ENCODE assay signal across 24 cellular contexts in genomic region chr20:37185681-37186080, GRCh38. TPM values are rescaled to one million over a fixed set of nuclear protein-coding genes. Genes with fewer than 3 reads are reported as not detected.
A peak's percentile ranks its signal among the peaks of the same experiment; 100 is the strongest.
DNase-seq lines count a peak whose midpoint lies in the region; ATAC-seq, FAIRE-seq and TF ChIP-seq lines count a peak whose summit lies in the region.
"Had no signal": no experiment of that assay in that cellular context is flagged by ENCODE, and none has a peak within 500 bp of the region (broad histone marks: within the 10 kb centered on the region; RNA-seq: fewer than 3 reads in every experiment).

No MANE protein-coding gene starts in this region.

- no peak overlapping the region for H3K4me2 ChIP-seq in HepG2 (ENCODE audit: low read depth, low read length)

- H3K4me1 ChIP-seq in right cardiac atrium (ENCODE audit: control insufficient read depth, insufficient read depth, low read length): peaks cover 2% of the 10 kb centered on the region
- H3K4me1 ChIP-seq in HepG2 (ENCODE audit: insufficient read depth, low read length): peaks cover 43% of the 10 kb centered on the region

- H3K9ac ChIP-seq in HepG2 (ENCODE audit: insufficient read depth, low read depth, low read length): no peak overlapping the region

- no TSS peak for BruUV-seq in HepG2 (replicated peaks; lab: Mats Ljungman, UMichigan)

- H3K27me3 ChIP-seq in right cardiac atrium (ENCODE audit: control insufficient read depth, insufficient read depth): no peaks in the 10 kb centered on the region
- no peaks in the 10 kb centered on the region for H3K27me3 ChIP-seq in HepG2 (ENCODE audit: control insufficient read depth in 1 of 2, insufficient read depth in 2 of 2, low read length in 2 of 2)
- H3K27me3 ChIP-seq: testis, vagina had no signal

- peaks cover 93% of the 10 kb centered on the region for H3K79me2 ChIP-seq in HepG2 (ENCODE audit: insufficient read depth, low read length)

- no peak for FAIRE-seq in HepG2 (lab: Jason Lieb, UNC)

- WGBS in right cardiac atrium: 94% methylated on average over 5 of the region's 5 CpGs
- 97% methylated on average over 5 of the region's 5 CpGs for WGBS in HepG2 (ENCODE audit: low lambda C conversion rate)

- H3K36me3 Mint-ChIP-seq in T-cell: peaks cover 39% of the 10 kb centered on the region
- H3K36me3 Mint-ChIP-seq: IgD-negative memory B cell had no signal

- peak overlapping the region; percentile 16 to 43 for H3K27ac Mint-ChIP-seq in T-cell
- H3K27ac Mint-ChIP-seq: stimulated activated naive B cell treated with anti-CD40 and anti-IgM and Interleukin-4, amounts not matched to agents 10 μg/mL and 1 μg/mL and 100 μg/mL, for 72 hours had no signal

- CTCF ChIA-PET in T-cell (lab: Charles Lee): no interaction called here
- CTCF ChIA-PET in HepG2 (lab: Yijun Ruan, JAX; ENCODE audit: low intra/inter-chr PET ratio, low total read pairs): no interaction called here

- H3K4me3 ChIP-seq in right cardiac atrium (ENCODE audit: low read length): no peak overlapping the region
- no peak overlapping the region for H3K4me3 ChIP-seq in HepG2 (replicated peaks in 1 of 3; ENCODE audit: insufficient read depth in 1 of 3, low read depth in 2 of 3, low read length in 3 of 3)
- H3K4me3 ChIP-seq: lung, testis, vagina had no signal

- POLR2A ChIA-PET in T-cell (lab: Charles Lee): no interaction called here
- POLR2A ChIA-PET in HepG2 (lab: Yijun Ruan, JAX): interaction anchor here (1.4 kb wide), 1 partner anchor 10 kb away, joined by 4 read pairs; no protein-coding TSS in a partner anchor

- ATAC-seq in right cardiac atrium (peak in 1 of 2 donors; percentile 14), T-cell (replicated peaks in 1 of 4) (no peak), HepG2 (no peak), HG03045 (IDR thresholded peaks at IDR 0.05; ENCODE audit: unreplicated experiment) (no peak)
- ATAC-seq: activated T-cell treated with anti-CD3 and anti-CD28 coated beads, Interleukin-2, amount 50 U/mL, for 4 hours; stimulated activated naive B cell treated with anti-CD40 and anti-IgM and Interleukin-4, amounts not matched to agents 10 μg/mL and 1 μg/mL and 100 μg/mL, for 72 hours had no signal

- H3K4me3 Mint-ChIP-seq in T-cell: no peak overlapping the region
- H3K4me3 Mint-ChIP-seq: activated T-cell treated with anti-CD3 and anti-CD28 coated beads, Interleukin-2, amount 50 U/mL, for 4 hours; stimulated activated naive B cell treated with anti-CD40 and anti-IgM and Interleukin-4, amounts not matched to agents 10 μg/mL and 1 μg/mL and 100 μg/mL, for 72 hours had no signal

- peaks cover 70 to 75% (median 74%) of the 10 kb centered on the region in 3 donors for H3K4me1 Mint-ChIP-seq in T-cell

- H3K36me3 ChIP-seq in HepG2 (replicated peaks in 1 of 2; ENCODE audit: control insufficient read depth in 1 of 2, insufficient read depth in 2 of 2, low read length in 2 of 2): peaks cover 38 to 73% of the 10 kb centered on the region in 2 experiments

- TF ChIP-seq EP300 in HepG2 (IDR thresholded peaks at IDR 0.05; ENCODE audit: low read depth in 2 of 2, low read length in 2 of 2) (no peak), HepG2 (CRISPR knock-in tag; IDR thresholded peaks at IDR 0.05; ENCODE audit: borderline replicate concordance) (no peak)

- H3K27me3 Mint-ChIP-seq in T-cell: no peaks in the 10 kb centered on the region
- H3K27me3 Mint-ChIP-seq: CD4-positive, alpha-beta memory T cell; IgD-negative memory B cell; stimulated activated naive B cell treated with anti-CD40 and anti-IgM and Interleukin-4, amounts not matched to agents 10 μg/mL and 1 μg/mL and 100 μg/mL, for 72 hours had no signal

- H2AFZ ChIP-seq in HepG2 (ENCODE audit: low read length): no peak overlapping the region

- peak overlapping the region; percentile 10 for H3K27ac ChIP-seq in right cardiac atrium (ENCODE audit: low read length)
- no peak overlapping the region for H3K27ac ChIP-seq in HepG2 (ENCODE audit: extremely low read length, insufficient read depth, low read length)
- H3K27ac ChIP-seq: testis, vagina, WERI-Rb-1 had no signal

- DNase-seq in right cardiac atrium (peak in 1 of 3 donors; percentile 49), cardiac septum (ENCODE audit: low spot score) (no peak), T-cell (no peak), HepG2 (ENCODE audit: low spot score) (no peak), 8988T (no peak)
- DNase-seq in central memory CD4-positive, alpha-beta T cell: no peak
- DNase-seq: activated CD4-positive, alpha-beta T cell treated with anti-CD3 and anti-CD28 coated beads, Interleukin-2, amount 50 U/mL, for 4 hours; activated naive CD4-positive, alpha-beta T cell treated with Interleukin-2 at 50 U/mL for 16 hours; activated T-cell treated with anti-CD3 and anti-CD28 coated beads, Interleukin-2, amount 50 U/mL, for 4 hours; amniotic stem cell; CD4-positive, alpha-beta memory T cell; dermis blood vessel endothelial cell; NCI-H1105 treated with DMSO at 0.1 percent for 48 hours; NCI-H2081; NCI-H446 treated with DMSO at 0.1 percent for 48 hours; occipital lobe; stimulated activated CD4-positive, alpha-beta T cell treated with anti-CD3 and anti-CD28 coated beads, Interleukin-2, amount 100 ng/mL, for 48 hours; stimulated activated naive B cell treated with anti-CD40 and anti-IgM and Interleukin-4, amounts not matched to agents 10 μg/mL and 1 μg/mL and 100 μg/mL, for 72 hours; testis; WERI-Rb-1 had no signal

- in situ Hi-C loops in HepG2 (cut with HindIII; ENCODE audit: extremely low pct_ligation_motif_present, low pct_unique_long_range_greater_than_20kb): no loop called here

- intact Hi-C loops in right cardiac atrium (cut with DNase I) (no loop called here), cardiac septum (cut with DNase I) (no loop called here), HepG2 (cut with micrococcal nuclease; ENCODE audit: unreplicated experiment) (no loop called here)

- no peak for TF ChIP-seq POLR2A in HepG2 (IDR thresholded peaks at IDR 0.05; ENCODE audit: insufficient read depth in 1 of 2, low read depth in 2 of 2, low read length in 2 of 2)

- peaks cover 46% of the 10 kb centered on the region for H4K20me1 ChIP-seq in HepG2 (ENCODE audit: insufficient read depth, low read length)

- no peak for TF ChIP-seq RAD21 in HepG2 (CRISPR knock-in tag; IDR thresholded peaks at IDR 0.05)

- H3K9me3 ChIP-seq in right cardiac atrium (ENCODE audit: control insufficient read depth, low read length) (no peaks in the 10 kb centered on the region), HepG2 (ENCODE audit: low read length) (no peaks in the 10 kb centered on the region)
- H3K9me3 ChIP-seq: testis, vagina had no signal

- no peaks in the 10 kb centered on the region for H3K9me3 Mint-ChIP-seq in T-cell
- H3K9me3 Mint-ChIP-seq: activated T-cell treated with anti-CD3 and anti-CD28 coated beads, Interleukin-2, amount 50 U/mL, for 4 hours; CD4-positive, alpha-beta memory T cell; IgD-negative memory B cell; stimulated activated naive B cell treated with anti-CD40 and anti-IgM and Interleukin-4, amounts not matched to agents 10 μg/mL and 1 μg/mL and 100 μg/mL, for 72 hours had no signal

- TF ChIP-seq CTCF in HepG2 (CRISPR knock-in tag; IDR thresholded peaks at IDR 0.05): no peak

RNA-seq across cellular contexts. Expression of gene MROH8, which starts 6.3 kb away (rescaled TPM):
- total RNA-seq in right cardiac atrium (1 to 10 TPM; 5.4 to 8.4 (median 6.6) TPM), cardiac septum (3.8 TPM), T-cell (1 to 10 TPM in 4 of 5 donors, under 1 TPM in 1; 0.70 to 2.5 (median 1.5) TPM), HepG2 (2016; rRNA removed; fragmentation: Illumina TruSeq; extraction: Trizol) (5.5 and 6.1 TPM in 2 replicates)
- polyA plus RNA-seq in right cardiac atrium (3.8 TPM), HepG2 (2011; rRNA removed) (2.6 and 3.1 TPM in 2 replicates)
- total RNA-seq in HepG2 (2016; cell fraction: cytosol; rRNA removed; fragmentation: Illumina TruSeq; extraction: Trizol; ENCODE audit: low read depth): 3.0 TPM in 2 replicates
- 5.5 TPM in 2 replicates for total RNA-seq in HepG2 (2016; cell fraction: insoluble cytoplasmic fraction; rRNA removed; fragmentation: Illumina TruSeq; extraction: Trizol)
- total RNA-seq in HepG2 (2016; cell fraction: membrane; rRNA removed; fragmentation: Illumina TruSeq; extraction: Trizol): 3.6 and 4.2 TPM in 2 replicates
- 5.8 and 6.6 TPM in 2 replicates for total RNA-seq in HepG2 (2016; cell fraction: nucleus; rRNA removed; fragmentation: Illumina TruSeq; extraction: Trizol)
- 2.7 and 3.2 TPM in 2 replicates for polyA plus RNA-seq in HepG2 (2011; cell fraction: cytosol; rRNA removed)
- polyA plus RNA-seq in HepG2 (2011; cell fraction: nucleus; rRNA removed): 4.4 and 5.1 TPM in 2 replicates
- polyA plus RNA-seq in HepG2 (2012): 4.1 and 4.8 TPM in 2 replicates
- 1.9 and 2.2 TPM in 2 replicates for polyA plus RNA-seq in HepG2 (2016; cell fraction: cytosol; fragmentation: Illumina TruSeq; extraction: Trizol; ENCODE audit: low read depth)
- polyA plus RNA-seq in HepG2 (2016; cell fraction: insoluble cytoplasmic fraction; fragmentation: Illumina TruSeq; extraction: Trizol; ENCODE audit: low read depth): 5.6 and 6.7 TPM in 2 replicates
- 3.7 and 4.5 TPM in 2 replicates for polyA plus RNA-seq in HepG2 (2016; cell fraction: membrane; fragmentation: Illumina TruSeq; extraction: Trizol; ENCODE audit: low read depth)
- 5.9 and 6.7 TPM in 2 replicates for polyA plus RNA-seq in HepG2 (2016; cell fraction: nucleus; fragmentation: Illumina TruSeq; extraction: Trizol; ENCODE audit: insufficient read depth, low read depth)
- 0.77 and 2.5 TPM in 2 replicates for polyA minus RNA-seq in HepG2 (2011; rRNA and poly(A)+ RNA removed; ENCODE audit: low replicate concordance)
- polyA minus RNA-seq in HepG2 (2011; cell fraction: cytosol; rRNA and poly(A)+ RNA removed): 0.62 and 1.6 TPM in 2 replicates
- polyA minus RNA-seq in HepG2 (2011; cell fraction: nucleus; rRNA and poly(A)+ RNA removed): 7.2 and 10.6 TPM in 2 replicates

RNA-seq across cellular contexts. Expression of gene RPN2, which starts 6.6 kb away (rescaled TPM):
- total RNA-seq in right cardiac atrium: 100 to 1,000 TPM in 3 of 4 donors, 10 to 100 TPM in 1; 82.7 to 119 (median 113) TPM
- 72.1 TPM for polyA plus RNA-seq in right cardiac atrium
- total RNA-seq in cardiac septum: 94.9 TPM
- total RNA-seq in T-cell: 100 to 1,000 TPM in 4 of 5 donors, 10 to 100 TPM in 1; 88.8 to 130 (median 121) TPM
- 284 and 587 TPM in 2 replicates for total RNA-seq in HepG2 (2016; rRNA removed; fragmentation: Illumina TruSeq; extraction: Trizol)
- 65.3 and 71.8 TPM in 2 replicates for total RNA-seq in HepG2 (2016; cell fraction: cytosol; rRNA removed; fragmentation: Illumina TruSeq; extraction: Trizol; ENCODE audit: low read depth)
- total RNA-seq in HepG2 (2016; cell fraction: insoluble cytoplasmic fraction; rRNA removed; fragmentation: Illumina TruSeq; extraction: Trizol): 271 and 578 TPM in 2 replicates
- total RNA-seq in HepG2 (2016; cell fraction: membrane; rRNA removed; fragmentation: Illumina TruSeq; extraction: Trizol): 95.8 and 99.1 TPM in 2 replicates
- 514 and 600 TPM in 2 replicates for total RNA-seq in HepG2 (2016; cell fraction: nucleus; rRNA removed; fragmentation: Illumina TruSeq; extraction: Trizol)
- polyA plus RNA-seq in HepG2 (2011; rRNA removed): 1,560 and 1,818 TPM in 2 replicates
- 1,385 TPM in 2 replicates for polyA plus RNA-seq in HepG2 (2011; cell fraction: cytosol; rRNA removed)
- polyA plus RNA-seq in HepG2 (2011; cell fraction: nucleus; rRNA removed): 528 and 556 TPM in 2 replicates
- polyA plus RNA-seq in HepG2 (2012): 566 and 592 TPM in 2 replicates
- polyA plus RNA-seq in HepG2 (2016; cell fraction: cytosol; fragmentation: Illumina TruSeq; extraction: Trizol; ENCODE audit: low read depth): 52.7 and 53.5 TPM in 2 replicates
- polyA plus RNA-seq in HepG2 (2016; cell fraction: insoluble cytoplasmic fraction; fragmentation: Illumina TruSeq; extraction: Trizol; ENCODE audit: low read depth): 324 and 345 TPM in 2 replicates
- 79.9 and 84.4 TPM in 2 replicates for polyA plus RNA-seq in HepG2 (2016; cell fraction: membrane; fragmentation: Illumina TruSeq; extraction: Trizol; ENCODE audit: low read depth)
- 808 and 883 TPM in 2 replicates for polyA plus RNA-seq in HepG2 (2016; cell fraction: nucleus; fragmentation: Illumina TruSeq; extraction: Trizol; ENCODE audit: insufficient read depth, low read depth)
- 817 and 1,556 TPM in 2 replicates for polyA minus RNA-seq in HepG2 (2011; rRNA and poly(A)+ RNA removed; ENCODE audit: low replicate concordance)
- polyA minus RNA-seq in HepG2 (2011; cell fraction: cytosol; rRNA and poly(A)+ RNA removed): 735 and 849 TPM in 2 replicates
- 241 and 296 TPM in 2 replicates for polyA minus RNA-seq in HepG2 (2011; cell fraction: nucleus; rRNA and poly(A)+ RNA removed)
